In the genomic region with DNA sequence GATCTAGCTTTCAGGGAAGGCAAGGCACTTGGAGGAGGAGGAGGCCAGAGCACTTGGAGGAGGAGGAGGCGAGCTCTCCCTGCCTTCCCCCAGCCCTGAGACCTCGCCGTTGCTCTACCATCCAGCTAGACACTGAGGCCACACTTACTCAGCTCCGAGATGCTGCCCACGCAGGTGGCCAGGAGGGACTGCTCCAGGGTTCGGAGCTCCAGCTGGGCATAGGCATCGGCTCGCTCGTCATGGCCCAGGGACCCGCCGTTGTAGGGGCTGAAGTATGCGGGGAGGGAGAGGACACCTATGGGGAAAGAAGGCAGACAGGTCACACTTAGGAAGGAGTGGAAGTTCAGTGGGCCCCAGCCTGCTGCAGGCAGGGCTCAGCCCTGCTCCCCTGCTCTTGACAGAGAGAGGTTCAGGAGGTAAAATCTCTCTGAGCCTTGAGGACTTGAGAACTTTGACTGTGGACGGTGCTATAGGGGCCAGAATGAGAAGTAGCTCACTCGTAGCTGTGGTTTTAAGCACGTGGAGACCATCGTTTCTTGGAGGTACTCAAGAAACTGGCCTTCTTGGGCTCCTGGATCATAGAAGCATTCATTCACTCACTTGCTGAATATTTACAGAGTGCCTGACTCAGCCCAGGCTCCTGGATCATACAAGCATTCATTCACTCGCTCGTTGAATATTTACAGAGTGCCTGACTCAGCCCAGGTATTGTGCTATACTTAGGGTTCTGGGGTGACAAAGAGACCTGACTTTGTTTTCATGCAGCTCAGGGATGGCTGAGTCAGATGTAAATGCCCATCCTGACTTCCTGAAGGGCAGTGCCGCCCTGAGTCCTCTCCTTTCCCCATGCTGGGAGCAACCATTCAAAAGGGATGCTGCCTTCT, we compare ENCODE assay signal across 1 cellular context.
A peak's percentile ranks its signal among the peaks of the same experiment; 100 is the strongest.
TF ChIP-seq lines count a peak whose summit lies in the region.

No MANE protein-coding gene starts in this region.

TF ChIP-seq in HepG2, 621 proteins besides CTCF, POLR2A, EP300 and RAD21 (continued from another document and continues in another):
- TF ChIP-seq HDAC1 (CRISPR knock-in tag; IDR thresholded peaks at IDR 0.05) (0 out of 2 replicates have a peak, but pooled peaks have one; percentile 33), POLR2G (IDR thresholded peaks at IDR 0.05; ENCODE audit: low read depth, low read length) (no peak), ZNF773 (CRISPR knock-in tag; IDR thresholded peaks at IDR 0.05; ENCODE audit: borderline replicate concordance) (no peak), HNRNPH1 (optimal IDR thresholded peaks at IDR 0.05; ENCODE audit: low read depth, low read length) (no peak), TARDBP (CRISPR knock-in tag; IDR thresholded peaks at IDR 0.05) (no peak), ESRRA (CRISPR knock-in tag; IDR thresholded peaks at IDR 0.05; ENCODE audit: low read depth) (no peak), ZNF792 (CRISPR knock-in tag; IDR thresholded peaks at IDR 0.05) (peak; percentile 23; the same call in 1 of the 2 replicates), CC2D1A (CRISPR knock-in tag; IDR thresholded peaks at IDR 0.05) (no peak), JUNB (CRISPR knock-in tag; IDR thresholded peaks at IDR 0.05; ENCODE audit: borderline replicate concordance) (peak; percentile 52; the same call in 1 of the 2 replicates), JARID2 (CRISPR knock-in tag; IDR thresholded peaks at IDR 0.05; ENCODE audit: insufficient replicate concordance) (no peak), ZNF616 (CRISPR knock-in tag; IDR thresholded peaks at IDR 0.05; ENCODE audit: low read depth) (no peak), NFIC (IDR thresholded peaks at IDR 0.05; ENCODE audit: low read length) (no peak), PLRG1 (conservative IDR thresholded peaks at IDR 0.05) (no peak), ZHX1 (CRISPR knock-in tag; IDR thresholded peaks at IDR 0.05; ENCODE audit: low read depth) (no peak), RNF2 (conservative IDR thresholded peaks at IDR 0.05; ENCODE audit: low read depth) (no peak), MLLT10 (CRISPR knock-in tag; IDR thresholded peaks at IDR 0.05) (no peak), ZNF598 (CRISPR knock-in tag; IDR thresholded peaks at IDR 0.05; ENCODE audit: borderline replicate concordance) (no peak), SNAPC2 (CRISPR knock-in tag; IDR thresholded peaks at IDR 0.05) (no peak), HMGA1 (CRISPR knock-in tag; conservative IDR thresholded peaks at IDR 0.05) (no peak), BCL3 (CRISPR knock-in tag; IDR thresholded peaks at IDR 0.05) (no peak), TRIM22 (IDR thresholded peaks at IDR 0.05) (no peak), SALL2 (CRISPR knock-in tag; IDR thresholded peaks at IDR 0.05) (no peak), KDM3A (CRISPR knock-in tag; IDR thresholded peaks at IDR 0.05; ENCODE audit: low read depth) (no peak), BCL6 (CRISPR knock-in tag; IDR thresholded peaks at IDR 0.05) (peak; percentile 9; the same call in 1 of the 2 replicates), ELF1 (CRISPR knock-in tag; IDR thresholded peaks at IDR 0.05) (no peak), HDAC2 (CRISPR knock-in tag; IDR thresholded peaks at IDR 0.05) (peak; percentile 65), RFXANK (CRISPR knock-in tag; IDR thresholded peaks at IDR 0.05) (no peak), CCDC6 (CRISPR knock-in tag; IDR thresholded peaks at IDR 0.05) (no peak), SETDB1 (CRISPR knock-in tag; IDR thresholded peaks at IDR 0.05; ENCODE audit: borderline replicate concordance) (no peak), ZBTB1 (CRISPR knock-in tag; IDR thresholded peaks at IDR 0.05; ENCODE audit: borderline replicate concordance) (no peak)
- TF ChIP-seq, protein P1, sequence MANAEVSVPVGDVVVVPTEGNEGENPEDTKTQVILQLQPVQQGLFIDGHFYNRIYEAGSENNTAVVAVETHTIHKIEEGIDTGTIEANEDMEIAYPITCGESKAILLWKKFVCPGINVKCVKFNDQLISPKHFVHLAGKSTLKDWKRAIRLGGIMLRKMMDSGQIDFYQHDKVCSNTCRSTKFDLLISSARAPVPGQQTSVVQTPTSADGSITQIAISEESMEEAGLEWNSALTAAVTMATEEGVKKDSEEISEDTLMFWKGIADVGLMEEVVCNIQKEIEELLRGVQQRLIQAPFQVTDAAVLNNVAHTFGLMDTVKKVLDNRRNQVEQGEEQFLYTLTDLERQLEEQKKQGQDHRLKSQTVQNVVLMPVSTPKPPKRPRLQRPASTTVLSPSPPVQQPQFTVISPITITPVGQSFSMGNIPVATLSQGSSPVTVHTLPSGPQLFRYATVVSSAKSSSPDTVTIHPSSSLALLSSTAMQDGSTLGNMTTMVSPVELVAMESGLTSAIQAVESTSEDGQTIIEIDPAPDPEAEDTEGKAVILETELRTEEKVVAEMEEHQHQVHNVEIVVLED (CRISPR knock-in tag; IDR thresholded peaks at IDR 0.05; ENCODE audit: borderline replicate concordance): no peak
- TF ChIP-seq, protein P2, sequence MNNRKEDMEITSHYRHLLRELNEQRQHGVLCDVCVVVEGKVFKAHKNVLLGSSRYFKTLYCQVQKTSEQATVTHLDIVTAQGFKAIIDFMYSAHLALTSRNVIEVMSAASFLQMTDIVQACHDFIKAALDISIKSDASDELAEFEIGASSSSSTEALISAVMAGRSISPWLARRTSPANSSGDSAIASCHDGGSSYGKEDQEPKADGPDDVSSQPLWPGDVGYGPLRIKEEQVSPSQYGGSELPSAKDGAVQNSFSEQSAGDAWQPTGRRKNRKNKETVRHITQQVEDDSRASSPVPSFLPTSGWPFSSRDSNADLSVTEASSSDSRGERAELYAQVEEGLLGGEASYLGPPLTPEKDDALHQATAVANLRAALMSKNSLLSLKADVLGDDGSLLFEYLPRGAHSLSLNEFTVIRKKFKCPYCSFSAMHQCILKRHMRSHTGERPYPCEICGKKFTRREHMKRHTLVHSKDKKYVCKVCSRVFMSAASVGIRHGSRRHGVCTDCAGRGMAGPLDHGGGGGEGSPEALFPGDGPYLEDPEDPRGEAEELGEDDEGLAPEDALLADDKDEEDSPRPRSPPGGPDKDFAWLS (CRISPR knock-in tag; IDR thresholded peaks at IDR 0.05; ENCODE audit: borderline replicate concordance): no peak
- TF ChIP-seq, protein P3, sequence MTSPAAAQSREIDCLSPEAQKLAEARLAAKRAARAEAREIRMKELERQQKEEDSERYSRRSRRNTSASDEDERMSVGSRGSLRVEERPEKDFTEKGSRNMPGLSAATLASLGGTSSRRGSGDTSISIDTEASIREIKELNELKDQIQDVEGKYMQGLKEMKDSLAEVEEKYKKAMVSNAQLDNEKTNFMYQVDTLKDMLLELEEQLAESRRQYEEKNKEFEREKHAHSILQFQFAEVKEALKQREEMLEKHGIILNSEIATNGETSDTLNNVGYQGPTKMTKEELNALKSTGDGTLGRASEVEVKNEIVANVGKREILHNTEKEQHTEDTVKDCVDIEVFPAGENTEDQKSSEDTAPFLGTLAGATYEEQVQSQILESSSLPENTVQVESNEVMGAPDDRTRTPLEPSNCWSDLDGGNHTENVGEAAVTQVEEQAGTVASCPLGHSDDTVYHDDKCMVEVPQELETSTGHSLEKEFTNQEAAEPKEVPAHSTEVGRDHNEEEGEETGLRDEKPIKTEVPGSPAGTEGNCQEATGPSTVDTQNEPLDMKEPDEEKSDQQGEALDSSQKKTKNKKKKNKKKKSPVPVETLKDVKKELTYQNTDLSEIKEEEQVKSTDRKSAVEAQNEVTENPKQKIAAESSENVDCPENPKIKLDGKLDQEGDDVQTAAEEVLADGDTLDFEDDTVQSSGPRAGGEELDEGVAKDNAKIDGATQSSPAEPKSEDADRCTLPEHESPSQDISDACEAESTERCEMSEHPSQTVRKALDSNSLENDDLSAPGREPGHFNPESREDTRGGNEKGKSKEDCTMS (CRISPR knock-in tag; conservative IDR thresholded peaks at IDR 0.05): no peak
- TF ChIP-seq, protein P4, sequence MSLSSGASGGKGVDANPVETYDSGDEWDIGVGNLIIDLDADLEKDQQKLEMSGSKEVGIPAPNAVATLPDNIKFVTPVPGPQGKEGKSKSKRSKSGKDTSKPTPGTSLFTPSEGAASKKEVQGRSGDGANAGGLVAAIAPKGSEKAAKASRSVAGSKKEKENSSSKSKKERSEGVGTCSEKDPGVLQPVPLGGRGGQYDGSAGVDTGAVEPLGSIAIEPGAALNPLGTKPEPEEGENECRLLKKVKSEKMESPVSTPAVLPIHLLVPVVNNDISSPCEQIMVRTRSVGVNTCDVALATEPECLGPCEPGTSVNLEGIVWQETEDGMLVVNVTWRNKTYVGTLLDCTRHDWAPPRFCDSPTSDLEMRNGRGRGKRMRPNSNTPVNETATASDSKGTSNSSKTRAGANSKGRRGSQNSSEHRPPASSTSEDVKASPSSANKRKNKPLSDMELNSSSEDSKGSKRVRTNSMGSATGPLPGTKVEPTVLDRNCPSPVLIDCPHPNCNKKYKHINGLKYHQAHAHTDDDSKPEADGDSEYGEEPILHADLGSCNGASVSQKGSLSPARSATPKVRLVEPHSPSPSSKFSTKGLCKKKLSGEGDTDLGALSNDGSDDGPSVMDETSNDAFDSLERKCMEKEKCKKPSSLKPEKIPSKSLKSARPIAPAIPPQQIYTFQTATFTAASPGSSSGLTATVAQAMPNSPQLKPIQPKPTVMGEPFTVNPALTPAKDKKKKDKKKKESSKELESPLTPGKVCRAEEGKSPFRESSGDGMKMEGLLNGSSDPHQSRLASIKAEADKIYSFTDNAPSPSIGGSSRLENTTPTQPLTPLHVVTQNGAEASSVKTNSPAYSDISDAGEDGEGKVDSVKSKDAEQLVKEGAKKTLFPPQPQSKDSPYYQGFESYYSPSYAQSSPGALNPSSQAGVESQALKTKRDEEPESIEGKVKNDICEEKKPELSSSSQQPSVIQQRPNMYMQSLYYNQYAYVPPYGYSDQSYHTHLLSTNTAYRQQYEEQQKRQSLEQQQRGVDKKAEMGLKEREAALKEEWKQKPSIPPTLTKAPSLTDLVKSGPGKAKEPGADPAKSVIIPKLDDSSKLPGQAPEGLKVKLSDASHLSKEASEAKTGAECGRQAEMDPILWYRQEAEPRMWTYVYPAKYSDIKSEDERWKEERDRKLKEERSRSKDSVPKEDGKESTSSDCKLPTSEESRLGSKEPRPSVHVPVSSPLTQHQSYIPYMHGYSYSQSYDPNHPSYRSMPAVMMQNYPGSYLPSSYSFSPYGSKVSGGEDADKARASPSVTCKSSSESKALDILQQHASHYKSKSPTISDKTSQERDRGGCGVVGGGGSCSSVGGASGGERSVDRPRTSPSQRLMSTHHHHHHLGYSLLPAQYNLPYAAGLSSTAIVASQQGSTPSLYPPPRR (CRISPR knock-in tag; IDR thresholded peaks at IDR 0.05; ENCODE audit: borderline replicate concordance): no peak
- TF ChIP-seq, protein P5, sequence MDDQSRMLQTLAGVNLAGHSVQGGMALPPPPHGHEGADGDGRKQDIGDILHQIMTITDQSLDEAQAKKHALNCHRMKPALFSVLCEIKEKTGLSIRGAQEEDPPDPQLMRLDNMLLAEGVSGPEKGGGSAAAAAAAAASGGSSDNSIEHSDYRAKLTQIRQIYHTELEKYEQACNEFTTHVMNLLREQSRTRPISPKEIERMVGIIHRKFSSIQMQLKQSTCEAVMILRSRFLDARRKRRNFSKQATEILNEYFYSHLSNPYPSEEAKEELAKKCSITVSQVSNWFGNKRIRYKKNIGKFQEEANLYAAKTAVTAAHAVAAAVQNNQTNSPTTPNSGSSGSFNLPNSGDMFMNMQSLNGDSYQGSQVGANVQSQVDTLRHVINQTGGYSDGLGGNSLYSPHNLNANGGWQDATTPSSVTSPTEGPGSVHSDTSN (CRISPR knock-in tag; IDR thresholded peaks at IDR 0.05; ENCODE audit: borderline replicate concordance): no peak
- TF ChIP-seq, protein P6, sequence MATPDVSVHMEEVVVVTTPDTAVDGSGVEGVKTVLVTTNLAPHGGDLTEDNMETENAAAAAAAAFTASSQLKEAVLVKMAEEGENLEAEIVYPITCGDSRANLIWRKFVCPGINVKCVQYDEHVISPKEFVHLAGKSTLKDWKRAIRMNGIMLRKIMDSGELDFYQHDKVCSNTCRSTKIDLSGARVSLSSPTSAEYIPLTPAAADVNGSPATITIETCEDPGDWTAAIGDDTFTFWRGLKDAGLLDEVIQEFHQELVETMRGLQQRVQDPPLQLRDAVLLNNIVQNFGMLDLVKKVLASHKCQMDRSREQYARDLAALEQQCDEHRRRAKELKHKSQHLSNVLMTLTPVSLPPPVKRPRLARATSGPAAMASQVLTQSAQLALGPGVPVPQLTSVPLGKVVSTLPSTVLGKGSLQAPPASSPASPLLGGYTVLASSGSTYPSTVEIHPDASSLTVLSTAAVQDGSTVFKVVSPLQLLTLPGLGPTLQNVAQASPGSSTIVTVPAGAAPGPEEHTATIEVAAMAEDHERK (CRISPR knock-in tag; IDR thresholded peaks at IDR 0.05; ENCODE audit: low read depth): no peak
